14 cellular contexts compared by ENCODE assay signal in the genomic region with DNA sequence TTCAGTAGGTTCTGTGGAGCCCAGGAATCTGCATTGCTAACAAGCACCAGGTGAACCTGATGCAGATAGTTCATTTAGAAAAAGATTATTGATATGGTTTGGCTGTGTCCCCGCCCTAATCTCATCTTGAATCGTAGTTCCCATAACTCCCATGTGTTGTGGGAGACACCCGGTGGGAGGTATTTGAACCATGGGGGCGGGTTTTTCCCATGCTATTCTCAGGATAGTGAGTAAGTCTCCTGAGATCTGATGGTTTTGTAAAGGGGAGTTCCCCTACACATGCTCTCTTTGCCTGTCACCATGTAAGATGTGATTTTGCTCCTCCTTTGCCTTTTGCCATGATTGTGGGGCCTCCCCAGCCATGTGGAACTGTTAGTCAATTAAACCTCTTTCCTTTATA.
DNase-seq lines count a peak whose midpoint lies in the region; ATAC-seq and TF ChIP-seq lines count a peak whose summit lies in the region.
"Had no signal": no experiment of that assay in that cellular context is flagged by ENCODE, and none has a peak within 500 bp of the region (broad histone marks: within the 10 kb centered on the region; RNA-seq: fewer than 3 reads in every experiment).

No MANE protein-coding gene starts in this region.

- DNase-seq in HT1080 (ENCODE audit: low read depth) = peak; percentile 10
- peak; percentile 31 to 54 (median 49) for DNase-seq in stimulated activated CD4-positive, alpha-beta T cell treated with anti-CD3 and anti-CD28 coated beads, Interleukin-12 subunit alpha, Interleukin-12 subunit beta, amount 100 ng/mL, for 48 hours (ENCODE audit: low read depth in 2 of 3, low spot score in 1 of 3)
- no peak for DNase-seq in GM19238 (ENCODE audit: insufficient read length, low spot score)
- DNase-seq in thyroid gland = no peak
- DNase-seq in G401 (ENCODE audit: low spot score) = no peak
- DNase-seq in vagina (ENCODE audit: extremely low spot score in 2 of 2) = no peak
- DNase-seq: C1 segment of cervical spinal cord, foreskin fibroblast, GM23248, immature natural killer cell, NCI-H1436 treated with DMSO at 0.1 percent for 48 hours, NCI-H524 treated with DMSO at 0.1 percent for 48 hours had no signal

- TF ChIP-seq CTCF in thyroid gland (IDR thresholded peaks at IDR 0.05) (no peak), vagina (IDR thresholded peaks at IDR 0.05) (no peak)

- intact Hi-C loops in thyroid gland (cut with DNase I) (no loop called here), vagina (cut with DNase I) (no loop called here)

- H3K36me3 ChIP-seq in thyroid gland = no peaks in the 10 kb centered on the region
- no peaks in the 10 kb centered on the region for H3K36me3 ChIP-seq in vagina

- H3K4me1 ChIP-seq in thyroid gland = no peaks in the 10 kb centered on the region
- H3K4me1 ChIP-seq in vagina = no peaks in the 10 kb centered on the region

- H3K27me3 ChIP-seq in thyroid gland (no peaks in the 10 kb centered on the region), vagina (no peaks in the 10 kb centered on the region)

- in situ Hi-C loops in G401 (cut with HindIII; ENCODE audit: low sequenced_read_pairs) = no loop called here

- H3K27ac ChIP-seq in thyroid gland (no peak overlapping the region), vagina (no peak overlapping the region)
- H3K27ac ChIP-seq: GM23248 had no signal

- no peak for TF ChIP-seq POLR2A in thyroid gland (IDR thresholded peaks at IDR 0.05)
- no peak for TF ChIP-seq POLR2A in vagina (IDR thresholded peaks at IDR 0.05)

- 90 to 91% methylated on average over 4 of the region's 4 CpGs for WGBS in thyroid gland, 2 donors

- ATAC-seq in GM18502 (IDR thresholded peaks at IDR 0.05; ENCODE audit: poor library complexity, unreplicated experiment) (peak; percentile 54), GM21447 (IDR thresholded peaks at IDR 0.05; ENCODE audit: unreplicated experiment) (peak; percentile 46)

- no peaks in the 10 kb centered on the region for H3K9me3 ChIP-seq in thyroid gland
- H3K9me3 ChIP-seq in vagina = no peaks in the 10 kb centered on the region

- H3K4me3 ChIP-seq in thyroid gland (replicated peaks in 1 of 3) = no peak overlapping the region
- H3K4me3 ChIP-seq in vagina = no peak overlapping the region
- H3K4me3 ChIP-seq: GM23248 had no signal

Comparison
In these comparisons a context has a peak if more than half of its experiments do, and no peak if none do; other contexts are left out.
1. DNase-seq: peak in HT1080 (single experiment) and stimulated activated CD4-positive, alpha-beta T cell treated with anti-CD3 and anti-CD28 coated beads, Interleukin-12 subunit alpha, Interleukin-12 subunit beta, amount 100 ng/mL, for 48 hours (3 of 3); none in GM19238 (single experiment), thyroid gland (0 of 2), G401 (single experiment) and vagina (0 of 2).